ENCODE assay signal across 8 cellular contexts in genomic region chrX:78103656-78104446, GRCh38.
DNase-seq lines count a peak whose midpoint lies in the region; ATAC-seq lines count a peak whose summit lies in the region.

Gene PGK1 (plus strand): TSS chrX:78104248. CDS start chrX:78104341, 93 bp downstream.

- peaks cover 24% of the 10 kb centered on the region for H3K36me3 Mint-ChIP-seq in central memory CD8-positive, alpha-beta T cell (ENCODE audit: insufficient read depth)

- peak; percentile 90 for DNase-seq in AG08396 (ENCODE audit: low spot score)
- peak; percentile 86 for DNase-seq in NCI-H345 treated with DMSO at 0.1 percent for 48 hours (lab: John Stamatoyannopoulos, UW; ENCODE audit: unreplicated experiment)
- peak; percentile 85 for DNase-seq in activated CD4-positive, CD25-positive, alpha-beta regulatory T cell treated with anti-CD3 and anti-CD28 coated beads, Interleukin-2, amount 50 U/mL, for 16 hours (ENCODE audit: low read depth, low spot score)
- DNase-seq in central memory CD8-positive, alpha-beta T cell (ENCODE audit: low spot score in 2 of 2), result peak; percentile 75 to 92
- peak; percentile 98 for DNase-seq in iris pigment epithelial cell (ENCODE audit: low read depth)
- DNase-seq in stimulated activated CD4-positive, alpha-beta T cell treated with anti-CD3 and anti-CD28 coated beads, Interleukin-12 subunit alpha, Interleukin-12 subunit beta, amount 100 ng/mL, for 4 hours, result peak; percentile 87

- no peaks in the 10 kb centered on the region for H3K9me3 Mint-ChIP-seq in central memory CD8-positive, alpha-beta T cell

- H3K27ac Mint-ChIP-seq in central memory CD8-positive, alpha-beta T cell (ENCODE audit: low read depth), result peak within 1 kb of the TSS; percentile 94

- no peaks in the 10 kb centered on the region for H3K27me3 Mint-ChIP-seq in central memory CD8-positive, alpha-beta T cell

- ATAC-seq in GM19023 (IDR thresholded peaks at IDR 0.05; ENCODE audit: unreplicated experiment) (peak; percentile 97), HG03280 (IDR thresholded peaks at IDR 0.05; ENCODE audit: unreplicated experiment) (peak; percentile 97)
- ATAC-seq in central memory CD8-positive, alpha-beta T cell (replicated peaks; ENCODE audit: extremely low read depth, poor library complexity, severe bottlenecking), result peak; percentile 93

- peak within 1 kb of the TSS; percentile 87 for H3K4me3 Mint-ChIP-seq in central memory CD8-positive, alpha-beta T cell

- peaks cover 37% of the 10 kb centered on the region for H3K4me1 Mint-ChIP-seq in central memory CD8-positive, alpha-beta T cell

Comparison
In these comparisons a context has a peak if more than half of its experiments do, and no peak if none do; other contexts are left out.
1. Peak in every context shown above with its lines: DNase-seq and ATAC-seq.